ENCODE assay signal across 14 cellular contexts in the genomic region with DNA sequence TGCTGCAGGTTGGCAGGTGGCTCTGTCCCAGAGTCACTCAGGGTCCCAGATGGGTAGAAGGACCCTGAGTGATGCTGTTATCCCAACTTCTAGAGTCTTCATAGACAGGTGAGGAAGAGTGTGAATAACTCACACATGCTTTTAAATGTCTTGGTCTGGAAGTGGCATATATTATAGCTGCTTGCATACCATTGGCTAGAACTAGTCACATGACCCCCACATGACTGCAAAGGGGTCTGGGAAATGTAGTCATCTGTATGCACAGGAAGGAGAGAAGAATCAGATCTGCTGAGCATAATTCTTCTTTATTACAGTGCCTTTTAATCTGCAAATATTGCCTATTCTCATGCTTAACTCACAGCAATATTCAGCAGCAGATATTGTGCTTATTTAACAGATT. TPM values are rescaled to one million over a fixed set of nuclear protein-coding genes. Genes with fewer than 3 reads are reported as not detected.
DNase-seq lines count a peak whose midpoint lies in the region; ATAC-seq and TF ChIP-seq lines count a peak whose summit lies in the region.
"Had no signal": no experiment of that assay in that cellular context is flagged by ENCODE, and none has a peak within 500 bp of the region (broad histone marks: within the 10 kb centered on the region; RNA-seq: fewer than 3 reads in every experiment).

No MANE protein-coding gene starts in this region.

- no peaks in the 10 kb centered on the region for H4K20me1 ChIP-seq in mammary epithelial cell (ENCODE audit: insufficient read depth, low read length)

- H3K36me3 ChIP-seq in mammary epithelial cell (ENCODE audit: insufficient read depth, low read length) (no peaks in the 10 kb centered on the region), testis (ENCODE audit: low read depth, missing control alignments) (no peaks in the 10 kb centered on the region), MG63 (no peaks in the 10 kb centered on the region)
- H3K36me3 ChIP-seq: ascending aorta, neutrophil, WERI-Rb-1 had no signal

- H3K9me3 ChIP-seq in mammary epithelial cell (replicated peaks; ENCODE audit: insufficient read depth, low read length) (peaks cover 5% of the 10 kb centered on the region), testis (no peaks in the 10 kb centered on the region), MG63 (no peaks in the 10 kb centered on the region)
- H3K9me3 ChIP-seq: ascending aorta, neutrophil had no signal

- H3K36me3 Mint-ChIP-seq in MCF 10A (ENCODE audit: insufficient read depth, unreplicated experiment) = no peaks in the 10 kb centered on the region
- H3K36me3 Mint-ChIP-seq: CD8-positive, alpha-beta memory T cell had no signal

- BruUV-seq in MCF 10A (replicated peaks; lab: Mats Ljungman, UMichigan) (no TSS peak), mammary epithelial cell (replicated peaks; lab: Mats Ljungman, UMichigan) (no TSS peak)

- no peaks in the 10 kb centered on the region for H3K9me3 Mint-ChIP-seq in MCF 10A (ENCODE audit: unreplicated experiment)

- TF ChIP-seq POLR2A in erythroblast (IDR thresholded peaks at IDR 0.05; ENCODE audit: low read length) (no peak), testis (IDR thresholded peaks at IDR 0.05) (no peak)

- in situ Hi-C loops in mammary epithelial cell (cut with MboI; ENCODE audit: low sequenced_read_pairs in 2 of 2) = no loop called here

- H3K27ac ChIP-seq in mammary epithelial cell (ENCODE audit: insufficient read depth, low read depth, low read length) (no peak overlapping the region), testis (no peak overlapping the region)
- H3K27ac ChIP-seq: ascending aorta, neutrophil, WERI-Rb-1 had no signal

- no peak overlapping the region for H3K9ac ChIP-seq in mammary epithelial cell (ENCODE audit: insufficient read depth, low read length)

- H3K4me1 ChIP-seq in mammary epithelial cell (ENCODE audit: insufficient read depth, low read length) = no peaks in the 10 kb centered on the region
- no peaks in the 10 kb centered on the region for H3K4me1 ChIP-seq in testis
- H3K4me1 ChIP-seq: ascending aorta had no signal

- H3K27me3 ChIP-seq in mammary epithelial cell (ENCODE audit: insufficient read depth, low read length) = no peaks in the 10 kb centered on the region
- no peaks in the 10 kb centered on the region for H3K27me3 ChIP-seq in testis
- H3K27me3 ChIP-seq in MG63 = peaks cover 11% of the 10 kb centered on the region
- H3K27me3 ChIP-seq: ascending aorta, neutrophil had no signal

- CTCF ChIA-PET in MCF 10A (lab: Yijun Ruan, JAX) = interaction anchor here (0.7 kb wide), 1 partner anchor 94 kb away, joined by 5 read pairs; no protein-coding TSS in a partner anchor
- CTCF ChIA-PET in mammary epithelial cell (lab: Charles Lee; ENCODE audit: low non-redundant PET) = no interaction called here

- H3K4me3 ChIP-seq in mammary epithelial cell (replicated peaks in 1 of 3; ENCODE audit: insufficient read depth in 1 of 3, low read depth in 2 of 3, low read length in 3 of 3) (no peak overlapping the region), testis (no peak overlapping the region), MG63 (no peak overlapping the region)
- H3K4me3 ChIP-seq: ascending aorta had no signal

- dilution Hi-C loops in mammary epithelial cell (cut with HindIII; ENCODE audit: low sequenced_read_pairs) = no loop called here

- no peak overlapping the region for H3K27ac Mint-ChIP-seq in MCF 10A (ENCODE audit: low read depth, unreplicated experiment)
- H3K27ac Mint-ChIP-seq: CD8-positive, alpha-beta memory T cell had no signal

- intact Hi-C loops in MCF 10A (cut with micrococcal nuclease) = no loop called here
- intact Hi-C loops in mammary epithelial cell (cut with micrococcal nuclease) = no loop called here
- intact Hi-C loops in testis (cut with DNase I; ENCODE audit: low total_unique reads) = no loop called here

- DNase-seq in MCF 10A (ENCODE audit: unreplicated experiment) = peak; percentile 29
- DNase-seq in mammary epithelial cell = no peak
- DNase-seq in NCI-H82 (lab: John Stamatoyannopoulos, UW) = peak; percentile 68
- peak; percentile 6 to 39 for DNase-seq in erythroblast (lab: John Stamatoyannopoulos, UW)
- DNase-seq in testis = peak; percentile 29
- no peak for DNase-seq in AG08395 (ENCODE audit: low spot score)
- DNase-seq in MG63 = no peak
- DNase-seq: NCI-H2081 treated with DMSO at 0.1 percent for 48 hours, WERI-Rb-1 had no signal

- no peak for TF ChIP-seq CTCF in MCF 10A (IDR thresholded peaks at IDR 0.05; ENCODE audit: unreplicated experiment)
- no peak for TF ChIP-seq CTCF in mammary epithelial cell (conservative IDR thresholded peaks at IDR 0.05 in 1 of 2, IDR thresholded peaks at IDR 0.05 in 1 of 2; ENCODE audit: extremely low read depth in 1 of 2, insufficient read depth in 1 of 2, low read depth in 1 of 2, low read length in 2 of 2)
- no peak for TF ChIP-seq CTCF in testis (IDR thresholded peaks at IDR 0.05)

- POLR2A ChIA-PET in MCF 10A (lab: Yijun Ruan, JAX) = no interaction called here

- H3K4me1 Mint-ChIP-seq in MCF 10A (ENCODE audit: insufficient read depth, unreplicated experiment) = no peaks in the 10 kb centered on the region
- H3K4me1 Mint-ChIP-seq: CD8-positive, alpha-beta memory T cell had no signal

- no peak overlapping the region for H2AFZ ChIP-seq in mammary epithelial cell (ENCODE audit: low read depth, low read length)

- H3K79me2 ChIP-seq in mammary epithelial cell (ENCODE audit: insufficient read depth, low read length) = no peaks in the 10 kb centered on the region

- H3K4me3 Mint-ChIP-seq in MCF 10A (ENCODE audit: unreplicated experiment) = no peak overlapping the region

- no peak overlapping the region for H3K4me2 ChIP-seq in mammary epithelial cell (ENCODE audit: insufficient read depth, low read depth, low read length)

- H3K27me3 Mint-ChIP-seq in MCF 10A (ENCODE audit: insufficient read depth, unreplicated experiment) = peaks cover 10% of the 10 kb centered on the region

- no peak for ATAC-seq in HG02759 (IDR thresholded peaks at IDR 0.05; ENCODE audit: unreplicated experiment)

RNA-seq across cellular contexts. Expression of gene KLHDC7A, which starts 28.2 kb away (rescaled TPM):
- total RNA-seq in MCF 10A (2022) = not detected in 2 replicates
- 1 to 10 TPM in 1 of 2 donors, not detected in 1; 1.0 TPM for total RNA-seq in mammary epithelial cell
- not detected for polyA plus RNA-seq in mammary epithelial cell
- not detected for polyA minus RNA-seq in mammary epithelial cell
- total RNA-seq in testis = under 1 TPM; 0.06 to 0.08 TPM
- 1.3 TPM for polyA plus RNA-seq in testis (ENCODE audit: insufficient read depth, low read depth, low replicate concordance)
- 0.89 and 0.95 TPM in 2 replicates for total RNA-seq in MG63 (2014; rRNA removed; shearing (Covaris generic); ENCODE audit: low replicate concordance)
- total RNA-seq: ascending aorta; CD8-positive, alpha-beta memory T cell; glomerular endothelial cell had no signal
- polyA plus RNA-seq: CD8-positive, alpha-beta memory T cell had no signal

Comparison
In these comparisons a context has a peak if more than half of its experiments do, and no peak if none do; other contexts are left out.
1. DNase-seq: peak in MCF 10A (single experiment), NCI-H82 (single experiment), erythroblast (2 of 2) and testis (single experiment); none in mammary epithelial cell (single experiment), AG08395 (single experiment) and MG63 (single experiment).